In genomic region chr3:15847239-15847638, GRCh38 we compare ENCODE assay signal across 20 cellular contexts.
"Had no signal": no experiment of that assay in that cellular context is flagged by ENCODE, and none has a peak within 500 bp of the region (broad histone marks: within the 10 kb centered on the region; RNA-seq: fewer than 3 reads in every experiment).

No MANE protein-coding gene starts in this region.

- H3K27me3 Mint-ChIP-seq: IgD-negative memory B cell had no signal

- DNase-seq: Kasumi-1, MM.1S, NCI-H1092 treated with DMSO at 0.1 percent for 48 hours, NCI-H1436, NCI-H187, NCI-H2029, NCI-H2081 treated with DMSO at 0.1 percent for 48 hours, NCI-H2171, NCI-H524, NCI-H526 treated with DMSO at 0.1 percent for 48 hours, NCI-H748 treated with DMSO at 0.1 percent for 48 hours, Right ventricle myocardium superior, RPMI8226, SIG-M5 had no signal

- H3K4me3 Mint-ChIP-seq: IgD-negative memory B cell had no signal

- H3K4me3 ChIP-seq: K562, SJSA1, SK-N-MC had no signal

- H3K27ac Mint-ChIP-seq: IgD-negative memory B cell had no signal

- H3K4me1 ChIP-seq: SJSA1 had no signal

- H3K9me3 ChIP-seq: SJSA1 had no signal

- H3K9me3 Mint-ChIP-seq: IgD-negative memory B cell had no signal

- H3K27ac ChIP-seq: HL-60, KMS-11, SJSA1, SK-N-MC had no signal
